1 cellular context compared by ENCODE assay signal in genomic region chr12:57783466-57783801, GRCh38.
TF ChIP-seq lines count a peak whose summit lies in the region.

No MANE protein-coding gene starts in this region.

TF ChIP-seq in IMR-90, 13 proteins besides CTCF, POLR2A, EP300 and RAD21 (continued from another document):
- TF ChIP-seq NFE2L2 (IDR thresholded peaks at IDR 0.05; ENCODE audit: low read depth, low read length) (no peak), RCOR1 (IDR thresholded peaks at IDR 0.05; ENCODE audit: insufficient replicate concordance, low read length) (no peak), MAFK (IDR thresholded peaks at IDR 0.05; ENCODE audit: low read depth, low read length) (no peak), MAZ (IDR thresholded peaks at IDR 0.05; ENCODE audit: borderline replicate concordance, low read depth, low read length) (no peak), RFX5 (IDR thresholded peaks at IDR 0.05; ENCODE audit: low read depth, low read length) (no peak), BHLHE40 (IDR thresholded peaks at IDR 0.05; ENCODE audit: low read depth, low read length) (no peak)
- TF ChIP-seq, protein P1, sequence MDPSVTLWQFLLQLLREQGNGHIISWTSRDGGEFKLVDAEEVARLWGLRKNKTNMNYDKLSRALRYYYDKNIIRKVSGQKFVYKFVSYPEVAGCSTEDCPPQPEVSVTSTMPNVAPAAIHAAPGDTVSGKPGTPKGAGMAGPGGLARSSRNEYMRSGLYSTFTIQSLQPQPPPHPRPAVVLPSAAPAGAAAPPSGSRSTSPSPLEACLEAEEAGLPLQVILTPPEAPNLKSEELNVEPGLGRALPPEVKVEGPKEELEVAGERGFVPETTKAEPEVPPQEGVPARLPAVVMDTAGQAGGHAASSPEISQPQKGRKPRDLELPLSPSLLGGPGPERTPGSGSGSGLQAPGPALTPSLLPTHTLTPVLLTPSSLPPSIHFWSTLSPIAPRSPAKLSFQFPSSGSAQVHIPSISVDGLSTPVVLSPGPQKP (IDR thresholded peaks at IDR 0.05; ENCODE audit: borderline replicate concordance, low read depth, low read length), result no peak
